ENCODE assay signal across 28 cellular contexts in genomic region chr17:67119102-67119501, GRCh38.
"Had no signal": no experiment of that assay in that cellular context is flagged by ENCODE, and none has a peak within 500 bp of the region (broad histone marks: within the 10 kb centered on the region; RNA-seq: fewer than 3 reads in every experiment).

No MANE protein-coding gene starts in this region.

- H3K4me3 ChIP-seq: neural progenitor cell, ovary, right lobe of liver, sigmoid colon, suprapubic skin, testis, tibial artery, transverse colon, upper lobe of right lung, vagina had no signal

- H3K27ac ChIP-seq: neural progenitor cell, ovary, parathyroid adenoma, right lobe of liver, sigmoid colon, suprapubic skin, testis, tibial artery, transverse colon, upper lobe of right lung, vagina had no signal

- H3K4me1 ChIP-seq: neural progenitor cell, parathyroid adenoma, right lobe of liver, suprapubic skin, testis, transverse colon, upper lobe of right lung, vagina had no signal

- H3K27me3 Mint-ChIP-seq: naive thymus-derived CD4-positive, alpha-beta T cell; progenitor cell of endocrine pancreas; stimulated activated naive CD8-positive, alpha-beta T cell treated with anti-CD3 and anti-CD28 coated beads, Interleukin-15, amount 100 ng/mL, for 72 hours; type B pancreatic cell had no signal

- H3K9ac ChIP-seq: neural progenitor cell, parathyroid adenoma had no signal

- H3K36me3 ChIP-seq: neural progenitor cell, ovary had no signal

- H3K4me3 Mint-ChIP-seq: naive thymus-derived CD4-positive, alpha-beta T cell; nephron; neural progenitor cell; stimulated activated effector memory CD8-positive, alpha-beta T cell treated with anti-CD3 and anti-CD28 coated beads, Interleukin-12 subunit alpha, Interleukin-12 subunit beta, amount 100 ng/mL, for 72 hours; stimulated activated naive CD8-positive, alpha-beta T cell treated with anti-CD3 and anti-CD28 coated beads, Interleukin-15, amount 100 ng/mL, for 72 hours; type B pancreatic cell had no signal

- ATAC-seq: naive thymus-derived CD4-positive, alpha-beta T cell; right cardiac atrium; right lobe of liver; stimulated activated effector memory CD8-positive, alpha-beta T cell treated with anti-CD3 and anti-CD28 coated beads, Interleukin-12 subunit alpha, Interleukin-12 subunit beta, amount 100 ng/mL, for 72 hours; stimulated activated naive CD8-positive, alpha-beta T cell treated with anti-CD3 and anti-CD28 coated beads, Interleukin-15, amount 100 ng/mL, for 72 hours; stimulated activated naive CD8-positive, alpha-beta T cell treated with anti-CD3 and anti-CD28 coated beads, Interleukin-15, Interleukin-2, amounts not matched to agents 100 U/mL and 50 U/mL, for 24 hours; upper lobe of right lung had no signal

- H3K79me2 ChIP-seq: parathyroid adenoma had no signal

- H3K4me2 ChIP-seq: neural progenitor cell had no signal

- H2AFZ ChIP-seq: neural progenitor cell, parathyroid adenoma had no signal

- H3K9me3 ChIP-seq: ovary, right lobe of liver, testis, tibial artery, upper lobe of right lung had no signal

- H3K27ac Mint-ChIP-seq: naive thymus-derived CD4-positive, alpha-beta T cell; nephron; neural progenitor cell; progenitor cell of endocrine pancreas; stimulated activated effector memory CD8-positive, alpha-beta T cell treated with anti-CD3 and anti-CD28 coated beads, Interleukin-12 subunit alpha, Interleukin-12 subunit beta, amount 100 ng/mL, for 72 hours; stimulated activated naive CD8-positive, alpha-beta T cell treated with anti-CD3 and anti-CD28 coated beads, Interleukin-15, amount 100 ng/mL, for 72 hours; type B pancreatic cell had no signal

- H3K27me3 ChIP-seq: neural progenitor cell, ovary, right lobe of liver, sigmoid colon, suprapubic skin, testis, tibial artery, transverse colon, upper lobe of right lung, vagina had no signal

- H3K9me3 Mint-ChIP-seq: type B pancreatic cell had no signal

- FAIRE-seq: small intestine had no signal

- DNase-seq: naive thymus-derived CD4-positive, alpha-beta T cell; occipital lobe; ovary; posterior cingulate gyrus; right cardiac atrium; right lobe of liver; sigmoid colon; small intestine; stimulated activated CD4-positive, alpha-beta T cell treated with anti-CD3 and anti-CD28 coated beads, Interleukin-15, amount 100 ng/mL, for 24 hours; stimulated activated CD4-positive, alpha-beta T cell treated with anti-CD3 and anti-CD28 coated beads, Interleukin-2, amount 100 ng/mL, for 24 hours; stimulated activated CD4-positive, alpha-beta T cell treated with anti-CD3 and anti-CD28 coated beads, Interleukin-2, amount 100 ng/mL, for 48 hours; stimulated activated CD4-positive, alpha-beta T cell treated with anti-CD3 and anti-CD28 coated beads, Interleukin-4, amount 100 ng/mL, for 24 hours; stimulated activated naive CD4-positive, alpha-beta T cell; stimulated activated naive CD8-positive, alpha-beta T cell treated with anti-CD3 and anti-CD28 coated beads, Interleukin-15, amount 100 ng/mL, for 72 hours; stimulated activated naive CD8-positive, alpha-beta T cell treated with anti-CD3 and anti-CD28 coated beads, Interleukin-15, Interleukin-2, amounts not matched to agents 100 U/mL and 50 U/mL, for 24 hours; substantia nigra; testis; tibial artery; transverse colon; upper lobe of right lung had no signal

- H3K4me1 Mint-ChIP-seq: neural progenitor cell had no signal
